Comparison of ENCODE assay signal across 18 cellular contexts in the genomic region with DNA sequence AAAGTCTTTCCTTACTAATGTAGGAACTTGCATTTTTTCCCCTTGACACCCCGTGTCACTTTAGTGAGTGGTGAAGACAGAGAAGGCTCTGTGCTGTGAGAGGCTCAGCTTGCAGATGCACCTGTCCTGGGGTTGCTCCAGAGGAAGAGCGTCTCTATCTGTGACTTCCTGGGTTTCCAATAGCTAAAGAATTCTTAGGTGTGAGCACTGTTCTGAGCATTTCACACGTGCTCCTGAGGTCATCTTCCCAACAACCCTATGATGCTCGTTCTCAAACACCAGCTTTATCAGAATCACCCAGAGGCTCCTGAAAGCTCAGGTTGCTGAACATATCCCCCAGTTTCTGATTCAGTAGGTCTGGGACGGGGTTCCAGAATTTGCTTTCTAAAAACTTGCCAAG. TPM values are rescaled to one million over a fixed set of nuclear protein-coding genes. Genes with fewer than 3 reads are reported as not detected.
"Had no signal": no experiment of that assay in that cellular context is flagged by ENCODE, and none has a peak within 500 bp of the region (broad histone marks: within the 10 kb centered on the region; RNA-seq: fewer than 3 reads in every experiment).

No MANE protein-coding gene starts in this region.

- H3K4me1 ChIP-seq: neural progenitor cell, right atrium auricular region, upper lobe of left lung, uterus had no signal

- H3K27ac ChIP-seq: neural progenitor cell, ovary, right atrium auricular region, upper lobe of left lung, uterus had no signal

- H3K27ac Mint-ChIP-seq: dendritic cell treated with granulocyte-macrophage colony-stimulating factor and Interleukin-4, amounts not matched to agents 40 ng/mL and 50 ng/mL, for 4 days; effector memory CD8-positive, alpha-beta T cell; neural progenitor cell had no signal

- H3K4me1 Mint-ChIP-seq: naive thymus-derived CD8-positive, alpha-beta T cell; neural progenitor cell had no signal

- H3K9ac ChIP-seq: neural progenitor cell had no signal

- H3K9me3 Mint-ChIP-seq: dendritic cell treated with granulocyte-macrophage colony-stimulating factor and Interleukin-4, amounts not matched to agents 40 ng/mL and 50 ng/mL, for 4 days; effector memory CD8-positive, alpha-beta T cell had no signal

- ATAC-seq: effector memory CD8-positive, alpha-beta T cell; left colon; left ventricle myocardium superior; mucosa of descending colon; naive thymus-derived CD8-positive, alpha-beta T cell had no signal

- H3K4me2 ChIP-seq: neural progenitor cell had no signal

- H2AFZ ChIP-seq: neural progenitor cell had no signal

- DNase-seq: effector memory CD8-positive, alpha-beta T cell; foreskin keratinocyte; left colon; left ventricle myocardium superior; mucosa of descending colon; naive thymus-derived CD8-positive, alpha-beta T cell; nucleus accumbens; ovary; small intestine; stimulated activated CD4-positive, alpha-beta T cell treated with anti-CD3 and anti-CD28 coated beads, Interleukin-2, amount 100 ng/mL, for 48 hours; stimulated activated naive CD4-positive, alpha-beta T cell treated with Interleukin-2 at 50 U/mL for 16 hours; upper lobe of left lung; uterus had no signal

- H3K4me3 Mint-ChIP-seq: dendritic cell treated with granulocyte-macrophage colony-stimulating factor and Interleukin-4, amounts not matched to agents 40 ng/mL and 50 ng/mL, for 4 days; effector memory CD8-positive, alpha-beta T cell; naive thymus-derived CD8-positive, alpha-beta T cell; neural progenitor cell had no signal

- H3K36me3 ChIP-seq: neural progenitor cell, ovary, right atrium auricular region, upper lobe of left lung, uterus had no signal

- H3K4me3 ChIP-seq: lung, mucosa of descending colon, neural progenitor cell, ovary, right atrium auricular region, upper lobe of left lung, uterus had no signal

- H3K9me3 ChIP-seq: mucosa of descending colon, ovary, right atrium auricular region, upper lobe of left lung, uterus had no signal

- H3K27me3 ChIP-seq: foreskin keratinocyte, neural progenitor cell, ovary, right atrium auricular region, upper lobe of left lung, uterus had no signal

- H3K36me3 Mint-ChIP-seq: neural progenitor cell had no signal

RNA-seq across cellular contexts. Expression of gene CTSV, which starts 6.4 kb away (rescaled TPM):
- total RNA-seq: naive thymus-derived CD8-positive, alpha-beta T cell; posterior vena cava; right atrium auricular region had no signal
- polyA plus RNA-seq: naive thymus-derived CD8-positive, alpha-beta T cell had no signal
